In genomic region chr5:141637266-141637692, GRCh38 we compare ENCODE assay signal across 1 cellular context.
TF ChIP-seq lines count a peak whose summit lies in the region.

No MANE protein-coding gene starts in this region.

TF ChIP-seq in HEK293, 187 proteins besides CTCF, POLR2A, EP300 and RAD21 (continued from another document):
- TF ChIP-seq ZBTB26 (tag by site-specific recombination; optimal IDR thresholded peaks at IDR 0.05) (peak; percentile 93), ZBTB21 (tag by site-specific recombination; IDR thresholded peaks at IDR 0.05) (no peak), ZBTB20 (tag by site-specific recombination; IDR thresholded peaks at IDR 0.05) (peak; percentile 90), ZBTB1 (tag by site-specific recombination; IDR thresholded peaks at IDR 0.05) (no peak), ZNF626 (tag by site-specific recombination; IDR thresholded peaks at IDR 0.05) (no peak), ZNF335 (tag by site-specific recombination; conservative IDR thresholded peaks at IDR 0.05) (peak; percentile 87), ZFHX2 (tag by site-specific recombination; conservative IDR thresholded peaks at IDR 0.05) (peak; percentile 53), ZNF324 (tag by site-specific recombination; IDR thresholded peaks at IDR 0.05) (no peak), GLIS2 (tag by site-specific recombination; IDR thresholded peaks at IDR 0.05) (peak; percentile 56), SP2 (tag by site-specific recombination; IDR thresholded peaks at IDR 0.05) (peak; percentile 43), ZNF791 (tag by site-specific recombination; IDR thresholded peaks at IDR 0.05) (no peak), ZXDB (tag by site-specific recombination; IDR thresholded peaks at IDR 0.05) (peak; percentile 27; the same call in 1 of the 2 replicates), ZNF629 (tag by site-specific recombination; IDR thresholded peaks at IDR 0.05) (no peak), ZSCAN23 (tag by site-specific recombination; IDR thresholded peaks at IDR 0.05) (no peak), ZNF214 (tag by site-specific recombination; IDR thresholded peaks at IDR 0.05; ENCODE audit: borderline replicate concordance) (no peak), GLIS1 (tag by site-specific recombination; IDR thresholded peaks at IDR 0.05) (peak; percentile 62), ZEB2 (tag by site-specific recombination; IDR thresholded peaks at IDR 0.05) (peak; percentile 50; the same call in 1 of the 2 replicates), ZBTB17 (tag by site-specific recombination; IDR thresholded peaks at IDR 0.05) (peak; percentile 76), EGR2 (tag by site-specific recombination; IDR thresholded peaks at IDR 0.05; ENCODE audit: low read depth) (peak; percentile 20; the same call in 1 of the 2 replicates), KLF1 (tag by site-specific recombination; IDR thresholded peaks at IDR 0.05) (peak; percentile 26; the same call in 1 of the 2 replicates), ZNF169 (tag by site-specific recombination; IDR thresholded peaks at IDR 0.05) (no peak), ZNF341 (tag by site-specific recombination; IDR thresholded peaks at IDR 0.05; ENCODE audit: low read depth) (peak; percentile 82), ZFP3 (tag by site-specific recombination; IDR thresholded peaks at IDR 0.05; ENCODE audit: low read depth) (no peak), SP7 (tag by site-specific recombination; IDR thresholded peaks at IDR 0.05) (0 out of 2 replicates have a peak, but pooled peaks have one; percentile 42)
- TF ChIP-seq, protein P1, sequence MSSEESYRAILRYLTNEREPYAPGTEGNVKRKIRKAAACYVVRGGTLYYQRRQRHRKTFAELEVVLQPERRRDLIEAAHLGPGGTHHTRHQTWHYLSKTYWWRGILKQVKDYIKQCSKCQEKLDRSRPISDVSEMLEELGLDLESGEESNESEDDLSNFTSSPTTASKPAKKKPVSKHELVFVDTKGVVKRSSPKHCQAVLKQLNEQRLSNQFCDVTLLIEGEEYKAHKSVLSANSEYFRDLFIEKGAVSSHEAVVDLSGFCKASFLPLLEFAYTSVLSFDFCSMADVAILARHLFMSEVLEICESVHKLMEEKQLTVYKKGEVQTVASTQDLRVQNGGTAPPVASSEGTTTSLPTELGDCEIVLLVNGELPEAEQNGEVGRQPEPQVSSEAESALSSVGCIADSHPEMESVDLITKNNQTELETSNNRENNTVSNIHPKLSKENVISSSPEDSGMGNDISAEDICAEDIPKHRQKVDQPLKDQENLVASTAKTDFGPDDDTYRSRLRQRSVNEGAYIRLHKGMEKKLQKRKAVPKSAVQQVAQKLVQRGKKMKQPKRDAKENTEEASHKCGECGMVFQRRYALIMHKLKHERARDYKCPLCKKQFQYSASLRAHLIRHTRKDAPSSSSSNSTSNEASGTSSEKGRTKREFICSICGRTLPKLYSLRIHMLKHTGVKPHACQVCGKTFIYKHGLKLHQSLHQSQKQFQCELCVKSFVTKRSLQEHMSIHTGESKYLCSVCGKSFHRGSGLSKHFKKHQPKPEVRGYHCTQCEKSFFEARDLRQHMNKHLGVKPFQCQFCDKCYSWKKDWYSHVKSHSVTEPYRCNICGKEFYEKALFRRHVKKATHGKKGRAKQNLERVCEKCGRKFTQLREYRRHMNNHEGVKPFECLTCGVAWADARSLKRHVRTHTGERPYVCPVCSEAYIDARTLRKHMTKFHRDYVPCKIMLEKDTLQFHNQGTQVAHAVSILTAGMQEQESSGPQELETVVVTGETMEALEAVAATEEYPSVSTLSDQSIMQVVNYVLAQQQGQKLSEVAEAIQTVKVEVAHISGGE (tag by site-specific recombination; conservative IDR thresholded peaks at IDR 0.05; ENCODE audit: low read depth): peak; percentile 86
- TF ChIP-seq, protein P2, sequence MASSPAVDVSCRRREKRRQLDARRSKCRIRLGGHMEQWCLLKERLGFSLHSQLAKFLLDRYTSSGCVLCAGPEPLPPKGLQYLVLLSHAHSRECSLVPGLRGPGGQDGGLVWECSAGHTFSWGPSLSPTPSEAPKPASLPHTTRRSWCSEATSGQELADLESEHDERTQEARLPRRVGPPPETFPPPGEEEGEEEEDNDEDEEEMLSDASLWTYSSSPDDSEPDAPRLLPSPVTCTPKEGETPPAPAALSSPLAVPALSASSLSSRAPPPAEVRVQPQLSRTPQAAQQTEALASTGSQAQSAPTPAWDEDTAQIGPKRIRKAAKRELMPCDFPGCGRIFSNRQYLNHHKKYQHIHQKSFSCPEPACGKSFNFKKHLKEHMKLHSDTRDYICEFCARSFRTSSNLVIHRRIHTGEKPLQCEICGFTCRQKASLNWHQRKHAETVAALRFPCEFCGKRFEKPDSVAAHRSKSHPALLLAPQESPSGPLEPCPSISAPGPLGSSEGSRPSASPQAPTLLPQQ (tag by site-specific recombination; IDR thresholded peaks at IDR 0.05): peak; percentile 49; the same call in 1 of the 2 replicates
- TF ChIP-seq, protein P3, sequence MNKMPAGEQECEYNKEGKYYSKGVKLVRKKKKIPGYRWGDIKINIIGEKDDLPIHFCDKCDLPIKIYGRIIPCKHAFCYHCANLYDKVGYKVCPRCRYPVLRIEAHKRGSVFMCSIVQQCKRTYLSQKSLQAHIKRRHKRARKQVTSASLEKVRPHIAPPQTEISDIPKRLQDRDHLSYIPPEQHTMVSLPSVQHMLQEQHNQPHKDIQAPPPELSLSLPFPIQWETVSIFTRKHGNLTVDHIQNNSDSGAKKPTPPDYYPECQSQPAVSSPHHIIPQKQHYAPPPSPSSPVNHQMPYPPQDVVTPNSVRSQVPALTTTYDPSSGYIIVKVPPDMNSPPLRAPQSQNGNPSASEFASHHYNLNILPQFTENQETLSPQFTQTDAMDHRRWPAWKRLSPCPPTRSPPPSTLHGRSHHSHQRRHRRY (tag by site-specific recombination; IDR thresholded peaks at IDR 0.05): no peak
- TF ChIP-seq, protein P4, sequence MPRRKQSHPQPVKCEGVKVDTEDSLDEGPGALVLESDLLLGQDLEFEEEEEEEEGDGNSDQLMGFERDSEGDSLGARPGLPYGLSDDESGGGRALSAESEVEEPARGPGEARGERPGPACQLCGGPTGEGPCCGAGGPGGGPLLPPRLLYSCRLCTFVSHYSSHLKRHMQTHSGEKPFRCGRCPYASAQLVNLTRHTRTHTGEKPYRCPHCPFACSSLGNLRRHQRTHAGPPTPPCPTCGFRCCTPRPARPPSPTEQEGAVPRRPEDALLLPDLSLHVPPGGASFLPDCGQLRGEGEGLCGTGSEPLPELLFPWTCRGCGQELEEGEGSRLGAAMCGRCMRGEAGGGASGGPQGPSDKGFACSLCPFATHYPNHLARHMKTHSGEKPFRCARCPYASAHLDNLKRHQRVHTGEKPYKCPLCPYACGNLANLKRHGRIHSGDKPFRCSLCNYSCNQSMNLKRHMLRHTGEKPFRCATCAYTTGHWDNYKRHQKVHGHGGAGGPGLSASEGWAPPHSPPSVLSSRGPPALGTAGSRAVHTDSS (tag by site-specific recombination; IDR thresholded peaks at IDR 0.05): no peak
- TF ChIP-seq, protein P5, sequence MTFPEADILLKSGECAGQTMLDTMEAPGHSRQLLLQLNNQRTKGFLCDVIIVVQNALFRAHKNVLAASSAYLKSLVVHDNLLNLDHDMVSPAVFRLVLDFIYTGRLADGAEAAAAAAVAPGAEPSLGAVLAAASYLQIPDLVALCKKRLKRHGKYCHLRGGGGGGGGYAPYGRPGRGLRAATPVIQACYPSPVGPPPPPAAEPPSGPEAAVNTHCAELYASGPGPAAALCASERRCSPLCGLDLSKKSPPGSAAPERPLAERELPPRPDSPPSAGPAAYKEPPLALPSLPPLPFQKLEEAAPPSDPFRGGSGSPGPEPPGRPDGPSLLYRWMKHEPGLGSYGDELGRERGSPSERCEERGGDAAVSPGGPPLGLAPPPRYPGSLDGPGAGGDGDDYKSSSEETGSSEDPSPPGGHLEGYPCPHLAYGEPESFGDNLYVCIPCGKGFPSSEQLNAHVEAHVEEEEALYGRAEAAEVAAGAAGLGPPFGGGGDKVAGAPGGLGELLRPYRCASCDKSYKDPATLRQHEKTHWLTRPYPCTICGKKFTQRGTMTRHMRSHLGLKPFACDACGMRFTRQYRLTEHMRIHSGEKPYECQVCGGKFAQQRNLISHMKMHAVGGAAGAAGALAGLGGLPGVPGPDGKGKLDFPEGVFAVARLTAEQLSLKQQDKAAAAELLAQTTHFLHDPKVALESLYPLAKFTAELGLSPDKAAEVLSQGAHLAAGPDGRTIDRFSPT (tag by site-specific recombination; IDR thresholded peaks at IDR 0.05): peak; percentile 28; the same call in 1 of the 2 replicates
